Comparison of ENCODE assay signal across 24 cellular contexts in genomic region chr20:19609642-19610223, GRCh38.
DNase-seq lines count a peak whose midpoint lies in the region; ATAC-seq, FAIRE-seq and TF ChIP-seq lines count a peak whose summit lies in the region.
"Had no signal": no experiment of that assay in that cellular context is flagged by ENCODE, and none has a peak within 500 bp of the region (broad histone marks: within the 10 kb centered on the region; RNA-seq: fewer than 3 reads in every experiment).

No MANE protein-coding gene starts in this region.

- no peaks in the 10 kb centered on the region for H3K79me2 ChIP-seq in astrocyte (ENCODE audit: insufficient read depth, low read length)
- H3K79me2 ChIP-seq in hepatocyte: no peaks in the 10 kb centered on the region

- H3K27ac ChIP-seq in astrocyte (ENCODE audit: low read depth, low read length): no peak overlapping the region
- H3K27ac ChIP-seq in hepatocyte: peak overlapping the region; percentile 59
- H3K27ac ChIP-seq in stomach: peak overlapping the region; percentile 27 to 76 (median 54)
- no peak overlapping the region for H3K27ac ChIP-seq in esophagus squamous epithelium
- H3K27ac ChIP-seq: heart left ventricle, KMS-11, RWPE1, thoracic aorta had no signal

- intact Hi-C loops in stomach (cut with DNase I; ENCODE audit: low total_unique reads): no loop called here
- intact Hi-C loops in esophagus squamous epithelium (cut with DNase I): no loop called here

- 68% methylated on average over 2 of the region's 2 CpGs for WGBS in hepatocyte (ENCODE audit: low lambda C conversion rate, missing lambda C conversion rate)
- 21 to 44% (median 36%) methylated on average over 2 of the region's 2 CpGs for WGBS in stomach, 5 donors
- 26 to 46% methylated on average over 2 of the region's 2 CpGs for WGBS in esophagus squamous epithelium, 2 donors

- H4K20me1 ChIP-seq in astrocyte (ENCODE audit: insufficient read depth, low read length) (no peaks in the 10 kb centered on the region), hepatocyte (ENCODE audit: insufficient read depth, poor library complexity, severe bottlenecking) (no peaks in the 10 kb centered on the region)

- no peak for ATAC-seq in GM18907 (IDR thresholded peaks at IDR 0.05; ENCODE audit: unreplicated experiment)
- ATAC-seq: heart left ventricle; naive thymus-derived CD4-positive, alpha-beta T cell had no signal

- H3K9me2 ChIP-seq in hepatocyte (replicated peaks; ENCODE audit: insufficient read depth): no peaks in the 10 kb centered on the region

- H3K36me3 ChIP-seq in astrocyte (ENCODE audit: insufficient read depth, low read length) (no peaks in the 10 kb centered on the region), hepatocyte (replicated peaks; ENCODE audit: insufficient read depth, low read depth) (no peaks in the 10 kb centered on the region), stomach (no peaks in the 10 kb centered on the region), esophagus squamous epithelium (no peaks in the 10 kb centered on the region)
- H3K36me3 ChIP-seq: heart left ventricle, thoracic aorta had no signal

- H3K9me3 Mint-ChIP-seq in astrocyte (ENCODE audit: unreplicated experiment): peaks cover 3% of the 10 kb centered on the region
- H3K9me3 Mint-ChIP-seq: activated naive CD4-positive, alpha-beta T cell treated with anti-CD3 and anti-CD28 coated beads, Interleukin-2, amount 10 ng/mL, durations not matched to agents 7 days and 5 days; activated T-helper 1 cell treated with anti-CD3 and anti-CD28 coated beads, Interleukin-12 subunit alpha, Interleukin-12 subunit beta, Interleukin-2, Interleukin-4 antibody, amounts not matched to agents 30 ng/mL and 10 ng/mL and 1 ng/mL, durations not matched to agents 14 hours and 24 hours and 36 hours; central memory CD8-positive, alpha-beta T cell had no signal

- H3K27ac Mint-ChIP-seq in astrocyte (ENCODE audit: unreplicated experiment): no peak overlapping the region
- H3K27ac Mint-ChIP-seq: activated naive CD4-positive, alpha-beta T cell treated with anti-CD3 and anti-CD28 coated beads, Interleukin-2, amount 10 ng/mL, durations not matched to agents 7 days and 5 days; activated T-helper 1 cell treated with anti-CD3 and anti-CD28 coated beads, Interleukin-12 subunit alpha, Interleukin-12 subunit beta, Interleukin-2, Interleukin-4 antibody, amounts not matched to agents 30 ng/mL and 10 ng/mL and 1 ng/mL, durations not matched to agents 14 hours and 24 hours and 36 hours; CD4-positive, CD25-positive, alpha-beta regulatory T cell; naive thymus-derived CD4-positive, alpha-beta T cell had no signal

- H3K27me3 Mint-ChIP-seq in astrocyte (ENCODE audit: low read depth, unreplicated experiment): peaks cover 38% of the 10 kb centered on the region
- H3K27me3 Mint-ChIP-seq: activated naive CD4-positive, alpha-beta T cell treated with anti-CD3 and anti-CD28 coated beads, Interleukin-2, amount 10 ng/mL, durations not matched to agents 7 days and 5 days had no signal

- H3K4me2 ChIP-seq in astrocyte (ENCODE audit: low read length) (no peak overlapping the region), hepatocyte (no peak overlapping the region)
- H3K4me2 ChIP-seq: KMS-11 had no signal

- no peaks in the 10 kb centered on the region for H3K4me1 Mint-ChIP-seq in astrocyte (ENCODE audit: low read depth, unreplicated experiment)
- H3K4me1 Mint-ChIP-seq: activated naive CD4-positive, alpha-beta T cell treated with anti-CD3 and anti-CD28 coated beads, Interleukin-2, amount 10 ng/mL, durations not matched to agents 7 days and 5 days; CD4-positive, CD25-positive, alpha-beta regulatory T cell; central memory CD8-positive, alpha-beta T cell; naive thymus-derived CD4-positive, alpha-beta T cell had no signal

- no peaks in the 10 kb centered on the region for H3K4me1 ChIP-seq in astrocyte (ENCODE audit: insufficient read depth, low read length)
- H3K4me1 ChIP-seq in hepatocyte (ENCODE audit: insufficient read depth): no peaks in the 10 kb centered on the region
- H3K4me1 ChIP-seq in stomach: peaks cover 0 to 18% (median 2%) of the 10 kb centered on the region in 4 donors
- peaks cover 0 to 5% (median 0%) of the 10 kb centered on the region in 3 donors for H3K4me1 ChIP-seq in esophagus squamous epithelium

- TF ChIP-seq POLR2A in stomach (IDR thresholded peaks at IDR 0.05): no peak
- TF ChIP-seq POLR2A in esophagus squamous epithelium (IDR thresholded peaks at IDR 0.05): no peak

- no peak overlapping the region for H2AFZ ChIP-seq in astrocyte (ENCODE audit: low read depth, low read length)
- no peak overlapping the region for H2AFZ ChIP-seq in hepatocyte

- no peak overlapping the region for H3K9ac ChIP-seq in astrocyte (ENCODE audit: low read length)
- H3K9ac ChIP-seq: KMS-11 had no signal

- no peaks in the 10 kb centered on the region for H3K36me3 Mint-ChIP-seq in astrocyte (ENCODE audit: low read depth, unreplicated experiment)
- H3K36me3 Mint-ChIP-seq: activated naive CD4-positive, alpha-beta T cell treated with anti-CD3 and anti-CD28 coated beads, Interleukin-2, amount 10 ng/mL, durations not matched to agents 7 days and 5 days; CD4-positive, CD25-positive, alpha-beta regulatory T cell; naive thymus-derived CD4-positive, alpha-beta T cell had no signal

- DNase-seq in M059J (ENCODE audit: low read depth) (peak; percentile 64), astrocyte (ENCODE audit: low read depth) (peak; percentile 56), hepatocyte (ENCODE audit: low spot score) (peak; percentile 45), stomach (no peak), NAMALWA (ENCODE audit: low spot score) (no peak), esophagus squamous epithelium (lab: John Stamatoyannopoulos, UW) (no peak)
- DNase-seq: activated naive CD4-positive, alpha-beta T cell treated with anti-CD3 and anti-CD28 coated beads, Interleukin-2, amount 10 ng/mL, durations not matched to agents 7 days and 5 days; CD4-positive, CD25-positive, alpha-beta regulatory T cell; GF-D8; heart left ventricle; naive thymus-derived CD4-positive, alpha-beta T cell; NCI-H1694; NCI-H2227 treated with DMSO at 0.1 percent for 48 hours; nucleus accumbens; stimulated activated CD4-positive, alpha-beta T cell treated with anti-CD3 and anti-CD28 coated beads, Interleukin-12 subunit alpha, Interleukin-12 subunit beta, amount 100 ng/mL, for 4 hours; stimulated activated CD4-positive, alpha-beta T cell treated with anti-CD3 and anti-CD28 coated beads, Interleukin-4, amount 100 ng/mL, for 4 hours; stimulated activated naive CD4-positive, alpha-beta T cell treated with Interleukin-2 at 50 U/mL for 16 hours had no signal

- TF ChIP-seq CTCF in astrocyte (IDR thresholded peaks at IDR 0.05; ENCODE audit: insufficient read depth, low read depth, low read length) (no peak), hepatocyte (IDR thresholded peaks at IDR 0.05; ENCODE audit: poor library complexity) (no peak), stomach (IDR thresholded peaks at IDR 0.05) (no peak), esophagus squamous epithelium (IDR thresholded peaks at IDR 0.05) (no peak)

- H3K4me3 ChIP-seq in astrocyte (ENCODE audit: insufficient read depth, low read depth, low read length): no peak overlapping the region
- H3K4me3 ChIP-seq in hepatocyte: no peak overlapping the region
- no peak overlapping the region for H3K4me3 ChIP-seq in stomach
- H3K4me3 ChIP-seq in esophagus squamous epithelium: no peak overlapping the region
- H3K4me3 ChIP-seq: heart left ventricle, thoracic aorta had no signal

- TF ChIP-seq EP300 in stomach (IDR thresholded peaks at IDR 0.05): no peak

- H3K27me3 ChIP-seq in astrocyte (ENCODE audit: insufficient read depth, low read length): no peaks in the 10 kb centered on the region
- H3K27me3 ChIP-seq in hepatocyte: no peaks in the 10 kb centered on the region
- no peaks in the 10 kb centered on the region for H3K27me3 ChIP-seq in stomach
- H3K27me3 ChIP-seq in esophagus squamous epithelium: no peaks in the 10 kb centered on the region

- H3K9me3 ChIP-seq in astrocyte (ENCODE audit: insufficient read depth, low read depth, low read length) (no peaks in the 10 kb centered on the region), hepatocyte (ENCODE audit: low read depth) (no peaks in the 10 kb centered on the region), stomach (no peaks in the 10 kb centered on the region), esophagus squamous epithelium (no peaks in the 10 kb centered on the region)
- H3K9me3 ChIP-seq: heart left ventricle, thoracic aorta had no signal

- H3K4me3 Mint-ChIP-seq in astrocyte (ENCODE audit: unreplicated experiment): no peak overlapping the region
- H3K4me3 Mint-ChIP-seq: activated naive CD4-positive, alpha-beta T cell treated with anti-CD3 and anti-CD28 coated beads, Interleukin-2, amount 10 ng/mL, durations not matched to agents 7 days and 5 days; activated T-helper 1 cell treated with anti-CD3 and anti-CD28 coated beads, Interleukin-12 subunit alpha, Interleukin-12 subunit beta, Interleukin-2, Interleukin-4 antibody, amounts not matched to agents 30 ng/mL and 10 ng/mL and 1 ng/mL, durations not matched to agents 14 hours and 24 hours and 36 hours; CD4-positive, CD25-positive, alpha-beta regulatory T cell; central memory CD8-positive, alpha-beta T cell; naive thymus-derived CD4-positive, alpha-beta T cell had no signal

- no peak for FAIRE-seq in astrocyte (lab: Jason Lieb, UNC)
- FAIRE-seq: HTR-8/SVneo had no signal

Comparison
In these comparisons a context has a peak if more than half of its experiments do, and no peak if none do; other contexts are left out.
1. DNase-seq: peak in M059J (single experiment), astrocyte (single experiment) and hepatocyte (single experiment); none in stomach (single experiment), NAMALWA (single experiment) and esophagus squamous epithelium (single experiment).
2. H3K27ac ChIP-seq: peak in hepatocyte (single experiment) and stomach (5 of 5); none in astrocyte (single experiment) and esophagus squamous epithelium (0 of 4).